ENCODE assay signal across 1 cellular context in the genomic region with DNA sequence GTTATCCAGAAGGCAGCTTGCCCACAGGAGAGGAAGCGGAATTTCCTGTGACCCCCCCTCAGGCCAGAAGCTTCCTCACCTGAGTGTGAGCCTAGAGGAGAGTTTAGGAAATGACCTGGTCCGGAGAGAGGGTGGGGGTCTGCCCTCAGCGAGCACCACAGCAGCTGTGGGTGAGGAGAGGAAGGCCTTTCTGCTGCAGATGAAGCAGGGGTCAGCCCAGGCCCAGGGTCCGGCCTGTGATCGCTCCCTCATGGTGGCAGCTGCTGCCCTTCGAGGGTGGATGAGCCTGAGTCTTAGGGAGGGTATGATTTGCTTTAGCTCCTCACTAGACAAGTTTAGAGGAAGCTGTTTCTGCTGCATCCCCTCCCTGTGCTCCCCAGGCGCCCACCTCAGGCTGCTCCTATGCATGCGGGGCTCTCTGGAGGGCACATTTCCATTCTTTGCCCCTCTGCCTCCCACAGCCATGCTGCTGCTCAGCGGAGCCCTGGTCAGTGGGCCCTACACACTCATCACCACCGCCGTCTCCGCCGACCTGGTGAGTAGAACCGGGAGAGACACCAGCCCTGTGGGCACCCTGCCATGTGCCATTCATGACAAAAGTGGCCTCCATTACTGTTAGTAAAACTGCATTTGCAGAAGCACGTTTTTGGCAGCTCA.
TF ChIP-seq lines count a peak whose summit lies in the region.

No MANE protein-coding gene starts in this region.

TF ChIP-seq in GM23338, 12 proteins besides CTCF, POLR2A, EP300 and RAD21 (continued from another document):
- TF ChIP-seq ZNF462 (CRISPR knock-in tag; IDR thresholded peaks at IDR 0.05) (no peak), ETS1 (IDR thresholded peaks at IDR 0.05) (no peak)
